ENCODE assay signal across 1 cellular context in the genomic region with DNA sequence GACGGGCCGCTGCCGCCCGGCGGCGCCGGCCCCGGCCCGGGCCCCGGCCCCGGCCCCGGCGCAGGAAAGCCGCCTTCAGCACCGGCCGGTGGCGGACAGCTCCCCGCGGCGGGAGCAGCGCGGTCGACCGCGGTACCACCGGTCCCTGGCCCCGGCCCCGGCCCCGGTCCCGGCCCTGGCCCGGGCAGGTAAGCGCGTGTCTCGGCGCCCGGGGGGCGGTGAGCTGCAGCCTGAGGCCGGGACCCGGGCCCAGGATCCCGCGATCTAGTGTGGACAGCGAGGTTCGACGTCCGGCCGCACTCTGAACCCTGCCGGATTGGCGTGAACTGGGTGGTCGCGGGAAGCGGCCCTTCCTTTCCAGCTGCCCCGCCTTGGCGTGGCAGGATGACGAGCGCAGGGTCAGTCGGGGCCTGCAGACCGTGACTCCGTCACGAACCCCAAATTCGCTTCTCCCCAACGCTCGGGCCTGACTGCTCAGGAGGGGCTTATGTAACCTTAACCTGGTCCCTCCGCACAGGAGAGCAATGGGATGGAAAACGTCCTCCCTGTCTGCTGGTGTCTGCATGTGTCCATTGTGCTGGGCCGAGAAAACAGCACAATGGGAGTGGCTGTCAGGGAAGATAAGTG.
TF ChIP-seq lines count a peak whose summit lies in the region.

No MANE protein-coding gene starts in this region.

TF ChIP-seq in HepG2, 621 proteins besides CTCF, POLR2A, EP300 and RAD21 (continued from another document and continues in another):
- no peak for TF ChIP-seq CEBPZ (IDR thresholded peaks at IDR 0.05; ENCODE audit: low read length)
- TF ChIP-seq, protein P1, sequence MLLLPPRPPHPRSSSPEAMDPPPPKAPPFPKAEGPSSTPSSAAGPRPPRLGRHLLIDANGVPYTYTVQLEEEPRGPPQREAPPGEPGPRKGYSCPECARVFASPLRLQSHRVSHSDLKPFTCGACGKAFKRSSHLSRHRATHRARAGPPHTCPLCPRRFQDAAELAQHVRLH (CRISPR knock-in tag; IDR thresholded peaks at IDR 0.05; ENCODE audit: borderline replicate concordance, low read depth) = no peak
- no peak for TF ChIP-seq YY1 (IDR thresholded peaks at IDR 0.05; ENCODE audit: insufficient read depth, insufficient replicate concordance, low read depth, low read length)
- TF ChIP-seq PCBP1 (IDR thresholded peaks at IDR 0.05; ENCODE audit: borderline replicate concordance, low read depth, low read length) = no peak
- 0 out of 2 replicates have a peak, but pooled peaks have one; percentile 51 for TF ChIP-seq ZFP90 (CRISPR knock-in tag; IDR thresholded peaks at IDR 0.05; ENCODE audit: borderline replicate concordance)
- no peak for TF ChIP-seq ZFP36L1 (CRISPR knock-in tag; IDR thresholded peaks at IDR 0.05)
- TF ChIP-seq MTF1 (CRISPR knock-in tag; IDR thresholded peaks at IDR 0.05) = no peak
- TF ChIP-seq NR3C1 (CRISPR knock-in tag; IDR thresholded peaks at IDR 0.05) = no peak
- TF ChIP-seq KLF15 (CRISPR knock-in tag; IDR thresholded peaks at IDR 0.05; ENCODE audit: borderline replicate concordance) = no peak
- TF ChIP-seq, protein P2, sequence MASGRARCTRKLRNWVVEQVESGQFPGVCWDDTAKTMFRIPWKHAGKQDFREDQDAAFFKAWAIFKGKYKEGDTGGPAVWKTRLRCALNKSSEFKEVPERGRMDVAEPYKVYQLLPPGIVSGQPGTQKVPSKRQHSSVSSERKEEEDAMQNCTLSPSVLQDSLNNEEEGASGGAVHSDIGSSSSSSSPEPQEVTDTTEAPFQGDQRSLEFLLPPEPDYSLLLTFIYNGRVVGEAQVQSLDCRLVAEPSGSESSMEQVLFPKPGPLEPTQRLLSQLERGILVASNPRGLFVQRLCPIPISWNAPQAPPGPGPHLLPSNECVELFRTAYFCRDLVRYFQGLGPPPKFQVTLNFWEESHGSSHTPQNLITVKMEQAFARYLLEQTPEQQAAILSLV (CRISPR knock-in tag; IDR thresholded peaks at IDR 0.05; ENCODE audit: borderline replicate concordance) = no peak
- TF ChIP-seq FOSL1 (CRISPR knock-in tag; IDR thresholded peaks at IDR 0.05; ENCODE audit: borderline replicate concordance) = no peak
- TF ChIP-seq NFKBIZ (CRISPR knock-in tag; IDR thresholded peaks at IDR 0.05) = no peak
- TF ChIP-seq ZNF451 (CRISPR knock-in tag; IDR thresholded peaks at IDR 0.05) = peak; percentile 56; the same call in 1 of the 2 replicates
- TF ChIP-seq ZNF550 (CRISPR knock-in tag; IDR thresholded peaks at IDR 0.05; ENCODE audit: borderline replicate concordance) = no peak
- TF ChIP-seq, protein P3, sequence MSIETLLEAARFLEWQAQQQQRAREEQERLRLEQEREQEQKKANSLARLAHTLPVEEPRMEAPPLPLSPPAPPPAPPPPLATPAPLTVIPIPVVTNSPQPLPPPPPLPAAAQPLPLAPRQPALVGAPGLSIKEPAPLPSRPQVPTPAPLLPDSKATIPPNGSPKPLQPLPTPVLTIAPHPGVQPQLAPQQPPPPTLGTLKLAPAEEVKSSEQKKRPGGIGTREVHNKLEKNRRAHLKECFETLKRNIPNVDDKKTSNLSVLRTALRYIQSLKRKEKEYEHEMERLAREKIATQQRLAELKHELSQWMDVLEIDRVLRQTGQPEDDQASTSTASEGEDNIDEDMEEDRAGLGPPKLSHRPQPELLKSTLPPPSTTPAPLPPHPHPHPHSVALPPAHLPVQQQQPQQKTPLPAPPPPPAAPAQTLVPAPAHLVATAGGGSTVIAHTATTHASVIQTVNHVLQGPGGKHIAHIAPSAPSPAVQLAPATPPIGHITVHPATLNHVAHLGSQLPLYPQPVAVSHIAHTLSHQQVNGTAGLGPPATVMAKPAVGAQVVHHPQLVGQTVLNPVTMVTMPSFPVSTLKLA (IDR thresholded peaks at IDR 0.05) = no peak
- no peak for TF ChIP-seq CEBPG (CRISPR knock-in tag; IDR thresholded peaks at IDR 0.05)
- no peak for TF ChIP-seq ZZZ3 (CRISPR knock-in tag; IDR thresholded peaks at IDR 0.05; ENCODE audit: borderline replicate concordance)
- peak; percentile 26; the same call in 1 of the 2 replicates for TF ChIP-seq ZNF331 (CRISPR knock-in tag; IDR thresholded peaks at IDR 0.05)
- no peak for TF ChIP-seq ZNF160 (CRISPR knock-in tag; IDR thresholded peaks at IDR 0.05)
- no peak for TF ChIP-seq HOXA7 (CRISPR knock-in tag; IDR thresholded peaks at IDR 0.05)
- no peak for TF ChIP-seq ZNF670 (CRISPR knock-in tag; IDR thresholded peaks at IDR 0.05; ENCODE audit: borderline replicate concordance)
- TF ChIP-seq HMGA1 (CRISPR knock-in tag; conservative IDR thresholded peaks at IDR 0.05) = no peak
- TF ChIP-seq ZNF274 (CRISPR knock-in tag; IDR thresholded peaks at IDR 0.05) = no peak
- TF ChIP-seq ZNF362 (CRISPR knock-in tag; IDR thresholded peaks at IDR 0.05; ENCODE audit: borderline replicate concordance) = no peak
- TF ChIP-seq, protein P4, sequence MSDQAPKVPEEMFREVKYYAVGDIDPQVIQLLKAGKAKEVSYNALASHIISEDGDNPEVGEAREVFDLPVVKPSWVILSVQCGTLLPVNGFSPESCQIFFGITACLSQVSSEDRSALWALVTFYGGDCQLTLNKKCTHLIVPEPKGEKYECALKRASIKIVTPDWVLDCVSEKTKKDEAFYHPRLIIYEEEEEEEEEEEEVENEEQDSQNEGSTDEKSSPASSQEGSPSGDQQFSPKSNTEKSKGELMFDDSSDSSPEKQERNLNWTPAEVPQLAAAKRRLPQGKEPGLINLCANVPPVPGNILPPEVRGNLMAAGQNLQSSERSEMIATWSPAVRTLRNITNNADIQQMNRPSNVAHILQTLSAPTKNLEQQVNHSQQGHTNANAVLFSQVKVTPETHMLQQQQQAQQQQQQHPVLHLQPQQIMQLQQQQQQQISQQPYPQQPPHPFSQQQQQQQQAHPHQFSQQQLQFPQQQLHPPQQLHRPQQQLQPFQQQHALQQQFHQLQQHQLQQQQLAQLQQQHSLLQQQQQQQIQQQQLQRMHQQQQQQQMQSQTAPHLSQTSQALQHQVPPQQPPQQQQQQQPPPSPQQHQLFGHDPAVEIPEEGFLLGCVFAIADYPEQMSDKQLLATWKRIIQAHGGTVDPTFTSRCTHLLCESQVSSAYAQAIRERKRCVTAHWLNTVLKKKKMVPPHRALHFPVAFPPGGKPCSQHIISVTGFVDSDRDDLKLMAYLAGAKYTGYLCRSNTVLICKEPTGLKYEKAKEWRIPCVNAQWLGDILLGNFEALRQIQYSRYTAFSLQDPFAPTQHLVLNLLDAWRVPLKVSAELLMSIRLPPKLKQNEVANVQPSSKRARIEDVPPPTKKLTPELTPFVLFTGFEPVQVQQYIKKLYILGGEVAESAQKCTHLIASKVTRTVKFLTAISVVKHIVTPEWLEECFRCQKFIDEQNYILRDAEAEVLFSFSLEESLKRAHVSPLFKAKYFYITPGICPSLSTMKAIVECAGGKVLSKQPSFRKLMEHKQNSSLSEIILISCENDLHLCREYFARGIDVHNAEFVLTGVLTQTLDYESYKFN (CRISPR knock-in tag; conservative IDR thresholded peaks at IDR 0.05) = no peak
- peak; percentile 57 for TF ChIP-seq SALL1 (CRISPR knock-in tag; IDR thresholded peaks at IDR 0.05)
- TF ChIP-seq, protein P5, sequence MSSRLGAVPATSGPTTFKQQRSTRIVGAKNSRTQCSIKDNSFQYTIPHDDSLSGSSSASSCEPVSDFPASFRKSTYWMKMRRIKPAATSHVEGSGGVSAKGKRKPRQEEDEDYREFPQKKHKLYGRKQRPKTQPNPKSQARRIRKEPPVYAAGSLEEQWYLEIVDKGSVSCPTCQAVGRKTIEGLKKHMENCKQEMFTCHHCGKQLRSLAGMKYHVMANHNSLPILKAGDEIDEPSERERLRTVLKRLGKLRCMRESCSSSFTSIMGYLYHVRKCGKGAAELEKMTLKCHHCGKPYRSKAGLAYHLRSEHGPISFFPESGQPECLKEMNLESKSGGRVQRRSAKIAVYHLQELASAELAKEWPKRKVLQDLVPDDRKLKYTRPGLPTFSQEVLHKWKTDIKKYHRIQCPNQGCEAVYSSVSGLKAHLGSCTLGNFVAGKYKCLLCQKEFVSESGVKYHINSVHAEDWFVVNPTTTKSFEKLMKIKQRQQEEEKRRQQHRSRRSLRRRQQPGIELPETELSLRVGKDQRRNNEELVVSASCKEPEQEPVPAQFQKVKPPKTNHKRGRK (CRISPR knock-in tag; IDR thresholded peaks at IDR 0.05) = no peak
- TF ChIP-seq, protein P6, sequence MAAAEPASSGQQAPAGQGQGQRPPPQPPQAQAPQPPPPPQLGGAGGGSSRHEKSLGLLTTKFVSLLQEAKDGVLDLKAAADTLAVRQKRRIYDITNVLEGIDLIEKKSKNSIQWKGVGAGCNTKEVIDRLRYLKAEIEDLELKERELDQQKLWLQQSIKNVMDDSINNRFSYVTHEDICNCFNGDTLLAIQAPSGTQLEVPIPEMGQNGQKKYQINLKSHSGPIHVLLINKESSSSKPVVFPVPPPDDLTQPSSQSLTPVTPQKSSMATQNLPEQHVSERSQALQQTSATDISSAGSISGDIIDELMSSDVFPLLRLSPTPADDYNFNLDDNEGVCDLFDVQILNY (CRISPR knock-in tag; conservative IDR thresholded peaks at IDR 0.05) = no peak; the same call in 1 of the 2 replicates
- no peak for TF ChIP-seq NFIB (CRISPR knock-in tag; IDR thresholded peaks at IDR 0.05; ENCODE audit: borderline replicate concordance)
- TF ChIP-seq ATF7 (IDR thresholded peaks at IDR 0.05) = no peak
- TF ChIP-seq ATF7 (CRISPR knock-in tag; IDR thresholded peaks at IDR 0.05) = no peak
- no peak for TF ChIP-seq ZIK1 (CRISPR knock-in tag; IDR thresholded peaks at IDR 0.05; ENCODE audit: borderline replicate concordance, low read depth)
- no peak for TF ChIP-seq ZNF784 (CRISPR knock-in tag; IDR thresholded peaks at IDR 0.05; ENCODE audit: borderline replicate concordance)
- TF ChIP-seq JUN (CRISPR knock-in tag; IDR thresholded peaks at IDR 0.05) = no peak
- no peak for TF ChIP-seq BHLHE40 (IDR thresholded peaks at IDR 0.05; ENCODE audit: low read length)
- no peak for TF ChIP-seq BATF2 (CRISPR knock-in tag; IDR thresholded peaks at IDR 0.05)
- TF ChIP-seq, protein P7, sequence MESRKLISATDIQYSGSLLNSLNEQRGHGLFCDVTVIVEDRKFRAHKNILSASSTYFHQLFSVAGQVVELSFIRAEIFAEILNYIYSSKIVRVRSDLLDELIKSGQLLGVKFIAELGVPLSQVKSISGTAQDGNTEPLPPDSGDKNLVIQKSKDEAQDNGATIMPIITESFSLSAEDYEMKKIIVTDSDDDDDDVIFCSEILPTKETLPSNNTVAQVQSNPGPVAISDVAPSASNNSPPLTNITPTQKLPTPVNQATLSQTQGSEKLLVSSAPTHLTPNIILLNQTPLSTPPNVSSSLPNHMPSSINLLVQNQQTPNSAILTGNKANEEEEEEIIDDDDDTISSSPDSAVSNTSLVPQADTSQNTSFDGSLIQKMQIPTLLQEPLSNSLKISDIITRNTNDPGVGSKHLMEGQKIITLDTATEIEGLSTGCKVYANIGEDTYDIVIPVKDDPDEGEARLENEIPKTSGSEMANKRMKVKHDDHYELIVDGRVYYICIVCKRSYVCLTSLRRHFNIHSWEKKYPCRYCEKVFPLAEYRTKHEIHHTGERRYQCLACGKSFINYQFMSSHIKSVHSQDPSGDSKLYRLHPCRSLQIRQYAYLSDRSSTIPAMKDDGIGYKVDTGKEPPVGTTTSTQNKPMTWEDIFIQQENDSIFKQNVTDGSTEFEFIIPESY (CRISPR knock-in tag; IDR thresholded peaks at IDR 0.05) = no peak
- TF ChIP-seq SRF (IDR thresholded peaks at IDR 0.05; ENCODE audit: low read depth, low read length) = no peak
- TF ChIP-seq TP53 (CRISPR knock-in tag; conservative IDR thresholded peaks at IDR 0.05) = no peak
- no peak for TF ChIP-seq BCL3 (CRISPR knock-in tag; IDR thresholded peaks at IDR 0.05)
- TF ChIP-seq ZNF776 (CRISPR knock-in tag; IDR thresholded peaks at IDR 0.05) = no peak
